In genomic region chr9:19985081-19985480, GRCh38 we compare ENCODE assay signal across 17 cellular contexts.
DNase-seq lines count a peak whose midpoint lies in the region; ATAC-seq and TF ChIP-seq lines count a peak whose summit lies in the region.
"Had no signal": no experiment of that assay in that cellular context is flagged by ENCODE, and none has a peak within 500 bp of the region (broad histone marks: within the 10 kb centered on the region; RNA-seq: fewer than 3 reads in every experiment).

No MANE protein-coding gene starts in this region.

- H3K27me3 ChIP-seq in smooth muscle cell (ENCODE audit: low read depth) = no peaks in the 10 kb centered on the region

- H3F3A ChIP-seq in smooth muscle cell (ENCODE audit: low read depth) = no peaks in the 10 kb centered on the region

- H3K79me2 ChIP-seq in smooth muscle cell (ENCODE audit: low read depth) = no peaks in the 10 kb centered on the region

- ATAC-seq in GM19395 (IDR thresholded peaks at IDR 0.05; ENCODE audit: unreplicated experiment) = no peak
- ATAC-seq: Right ventricle myocardium inferior had no signal

- TF ChIP-seq CTCF in smooth muscle cell (IDR thresholded peaks at IDR 0.05; ENCODE audit: borderline replicate concordance, insufficient read depth, poor library complexity, severe bottlenecking) = no peak

- WGBS in smooth muscle cell (ENCODE audit: low lambda C conversion rate) = 97% methylated on average over 1 of the region's 1 CpG

- no peak overlapping the region for H3K4me2 ChIP-seq in smooth muscle cell

- no peak overlapping the region for H3K27ac ChIP-seq in smooth muscle cell (ENCODE audit: low read depth)

- peak; percentile 52 for DNase-seq in NCI-H146 treated with DMSO at 0.1 percent for 48 hours (lab: John Stamatoyannopoulos, UW; ENCODE audit: unreplicated experiment)
- DNase-seq in NCI-H748 (lab: John Stamatoyannopoulos, UW; ENCODE audit: unreplicated experiment) = peak; percentile 75
- peak; percentile 83 for DNase-seq in SK-MEL-5 (ENCODE audit: low read depth, low spot score)
- no peak for DNase-seq in smooth muscle cell (lab: John Stamatoyannopoulos, UW; ENCODE audit: unreplicated experiment)
- no peak for DNase-seq in NCI-H128 (lab: John Stamatoyannopoulos, UW; ENCODE audit: unreplicated experiment)
- no peak for DNase-seq in activated T-cell treated with anti-CD3 and anti-CD28 coated beads, Interleukin-2, amount 50 U/mL, for 1 hour
- DNase-seq: Caco-2; CD4-positive, CD25-positive, alpha-beta regulatory T cell; DMS 273 treated with DMSO at 0.1 percent for 48 hours; GF-D8; NCI-H1105; NCI-H1694 treated with DMSO at 0.1 percent for 48 hours; NCI-H2171 treated with DMSO at 0.1 percent for 48 hours; NCI-H524 treated with DMSO at 0.1 percent for 48 hours; NK-92 treated with Interleukin-12 subunit alpha and Interleukin-12 subunit beta, amount 100 ng/mL, for 24 hours had no signal

- H3K36me3 ChIP-seq in smooth muscle cell (ENCODE audit: low read depth) = no peaks in the 10 kb centered on the region

- H3K9me3 ChIP-seq in smooth muscle cell (replicated peaks; ENCODE audit: low read depth) = no peaks in the 10 kb centered on the region
- H3K9me3 ChIP-seq: Caco-2 had no signal

- in situ Hi-C loops in SK-MEL-5 (cut with HindIII; ENCODE audit: low pct_unique_long_range_greater_than_20kb, low sequenced_read_pairs) = no loop called here

- no peak overlapping the region for H3K9ac ChIP-seq in smooth muscle cell (ENCODE audit: low read depth)

- peaks cover 11% of the 10 kb centered on the region for H3K4me1 ChIP-seq in smooth muscle cell (ENCODE audit: low read depth)
- H3K4me1 ChIP-seq: Caco-2 had no signal

- no peak overlapping the region for H3K4me3 ChIP-seq in smooth muscle cell

- no peak overlapping the region for H2AFZ ChIP-seq in smooth muscle cell (ENCODE audit: low read depth)

- H4K20me1 ChIP-seq in smooth muscle cell (ENCODE audit: low read depth) = no peaks in the 10 kb centered on the region

Comparison
In these comparisons a context has a peak if more than half of its experiments do, and no peak if none do; other contexts are left out.
1. DNase-seq: peak in NCI-H146 treated with DMSO at 0.1 percent for 48 hours (single experiment), NCI-H748 (single experiment) and SK-MEL-5 (single experiment); none in smooth muscle cell (single experiment), NCI-H128 (single experiment) and activated T-cell treated with anti-CD3 and anti-CD28 coated beads, Interleukin-2, amount 50 U/mL, for 1 hour (single experiment).